In the genomic region with DNA sequence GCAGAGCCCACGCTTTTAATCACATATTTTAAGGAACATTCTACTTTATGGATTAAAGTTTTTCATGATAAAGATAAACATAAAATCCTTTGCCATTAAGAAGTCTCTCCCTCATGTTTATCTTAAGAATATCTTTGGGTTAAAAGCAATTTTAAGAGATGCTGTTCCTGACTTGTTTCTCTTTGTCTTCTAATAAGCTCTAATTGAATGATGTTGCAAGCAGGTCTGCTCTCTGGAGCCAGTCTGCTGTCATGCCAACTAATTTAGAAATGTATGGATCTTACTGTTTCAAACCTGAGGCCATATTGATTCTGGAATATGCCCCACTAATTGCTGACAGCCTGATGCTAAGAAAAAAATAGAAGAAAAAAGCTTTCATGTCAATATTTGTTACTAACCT, we compare ENCODE assay signal across 21 cellular contexts.
DNase-seq lines count a peak whose midpoint lies in the region; ATAC-seq and TF ChIP-seq lines count a peak whose summit lies in the region.
"Had no signal": no experiment of that assay in that cellular context is flagged by ENCODE, and none has a peak within 500 bp of the region (broad histone marks: within the 10 kb centered on the region; RNA-seq: fewer than 3 reads in every experiment).

No MANE protein-coding gene starts in this region.

- POLR2A ChIA-PET in T-cell (lab: Charles Lee), result no interaction called here

- H3K36me3 Mint-ChIP-seq in T-cell, result no peaks in the 10 kb centered on the region

- H3K27ac Mint-ChIP-seq in T-cell, result no peak overlapping the region
- H3K27ac Mint-ChIP-seq: B cell, GM23338 had no signal

- no peaks in the 10 kb centered on the region for H3K4me1 Mint-ChIP-seq in T-cell
- H3K4me1 Mint-ChIP-seq: B cell had no signal

- DNase-seq in COR-L47 (lab: John Stamatoyannopoulos, UW) (peak; percentile 70), NCI-H1417 (lab: John Stamatoyannopoulos, UW) (peak in 2 of 3 experiments; percentile 46 to 89), NCI-H748 treated with DMSO at 0.1 percent for 48 hours (lab: John Stamatoyannopoulos, UW) (peak; percentile 92), adipocyte (ENCODE audit: low read depth) (peak; percentile 39), left ventricle myocardium inferior (no peak), T-cell (no peak), activated gamma-delta T cell treated with Interleukin-2 at 50 U/mL for 16 hours (no peak)
- DNase-seq: DND-41, NCI-H1092, NCI-H187, NCI-H2107, NCI-H2227 treated with DMSO at 0.1 percent for 48 hours, NCI-H510A, NCI-H82, OCI-M1, SHP77, T-helper 1 cell had no signal

- H3K9me3 ChIP-seq in adipocyte (ENCODE audit: control insufficient read depth, low read length), result peaks cover 3% of the 10 kb centered on the region
- no peaks in the 10 kb centered on the region for H3K9me3 ChIP-seq in left ventricle myocardium inferior (replicated peaks)
- H3K9me3 ChIP-seq: HAP-1 had no signal

- no peak overlapping the region for H3K27ac ChIP-seq in left ventricle myocardium inferior (replicated peaks)

- H3K27me3 ChIP-seq in adipocyte (replicated peaks; ENCODE audit: control insufficient read depth, insufficient read depth, low read length) (no peaks in the 10 kb centered on the region), left ventricle myocardium inferior (ENCODE audit: low read depth) (peaks cover 30% of the 10 kb centered on the region)

- peaks cover 24 to 38% of the 10 kb centered on the region in 2 donors for H3K27me3 Mint-ChIP-seq in T-cell

- intact Hi-C loops in left ventricle myocardium inferior (cut with micrococcal nuclease), result no loop called here

- peaks cover 35% of the 10 kb centered on the region for H3K4me1 ChIP-seq in adipocyte (ENCODE audit: control insufficient read depth, insufficient read depth, low read length)
- no peaks in the 10 kb centered on the region for H3K4me1 ChIP-seq in left ventricle myocardium inferior
- H3K4me1 ChIP-seq: HAP-1 had no signal

- no peak for ATAC-seq in T-cell (replicated peaks in 1 of 4)
- ATAC-seq: GM23338, K562 had no signal

- no peak overlapping the region for H3K4me3 Mint-ChIP-seq in T-cell
- H3K4me3 Mint-ChIP-seq: B cell, GM23338 had no signal

- no peak overlapping the region for H3K9ac ChIP-seq in adipocyte (ENCODE audit: low read length)

- no peaks in the 10 kb centered on the region for H3K36me3 ChIP-seq in adipocyte (ENCODE audit: control insufficient read depth, insufficient read depth, low read length, severe bottlenecking)
- H3K36me3 ChIP-seq in left ventricle myocardium inferior, result no peaks in the 10 kb centered on the region
- H3K36me3 ChIP-seq: HAP-1 had no signal

- CTCF ChIA-PET in T-cell (lab: Charles Lee), result interaction anchor here in 1 of 2 donors (0.5 kb wide), 1 partner anchor 15 kb away, joined by 3 read pairs; no protein-coding TSS in a partner anchor

- no peak overlapping the region for H3K4me3 ChIP-seq in adipocyte (ENCODE audit: low read length)
- no peak overlapping the region for H3K4me3 ChIP-seq in left ventricle myocardium inferior
- H3K4me3 ChIP-seq: GM23338, HAP-1, K562 had no signal

- no peaks in the 10 kb centered on the region for H3K9me3 Mint-ChIP-seq in T-cell
- H3K9me3 Mint-ChIP-seq: GM23338 had no signal

- TF ChIP-seq CTCF in left ventricle myocardium inferior (IDR thresholded peaks at IDR 0.05; ENCODE audit: borderline replicate concordance), result no peak

Comparison
In these comparisons a context has a peak if more than half of its experiments do, and no peak if none do; other contexts are left out.
1. DNase-seq: peak in COR-L47 (single experiment), NCI-H1417 (2 of 3), NCI-H748 treated with DMSO at 0.1 percent for 48 hours (single experiment) and adipocyte (single experiment); none in left ventricle myocardium inferior (single experiment), T-cell (0 of 34) and activated gamma-delta T cell treated with Interleukin-2 at 50 U/mL for 16 hours (single experiment).